1 cellular context compared by ENCODE assay signal in the genomic region with DNA sequence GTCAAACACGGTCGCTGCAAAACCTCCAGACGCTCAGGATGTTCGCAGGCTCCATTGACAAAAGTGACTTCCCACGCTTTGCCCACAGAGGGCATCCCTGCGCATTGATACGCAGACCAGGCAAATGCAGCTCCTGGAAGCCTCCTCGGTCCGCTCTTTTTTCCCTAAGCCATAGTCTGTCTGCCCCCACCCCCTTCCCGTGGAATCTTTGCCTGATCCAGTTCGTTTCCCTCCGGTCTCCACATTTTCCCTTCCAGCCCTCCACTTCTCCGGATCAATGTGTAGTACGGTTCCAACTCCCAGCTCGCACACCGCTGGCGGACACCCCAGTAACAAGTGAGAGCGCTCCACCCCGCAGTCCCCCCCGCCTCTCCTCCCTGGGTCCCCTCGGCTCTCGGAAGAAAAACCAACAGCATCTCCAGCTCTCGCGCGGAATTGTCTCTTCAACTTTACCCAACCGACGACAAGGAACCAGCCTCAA.
TF ChIP-seq lines count a peak whose summit lies in the region.

A gene with protein sequence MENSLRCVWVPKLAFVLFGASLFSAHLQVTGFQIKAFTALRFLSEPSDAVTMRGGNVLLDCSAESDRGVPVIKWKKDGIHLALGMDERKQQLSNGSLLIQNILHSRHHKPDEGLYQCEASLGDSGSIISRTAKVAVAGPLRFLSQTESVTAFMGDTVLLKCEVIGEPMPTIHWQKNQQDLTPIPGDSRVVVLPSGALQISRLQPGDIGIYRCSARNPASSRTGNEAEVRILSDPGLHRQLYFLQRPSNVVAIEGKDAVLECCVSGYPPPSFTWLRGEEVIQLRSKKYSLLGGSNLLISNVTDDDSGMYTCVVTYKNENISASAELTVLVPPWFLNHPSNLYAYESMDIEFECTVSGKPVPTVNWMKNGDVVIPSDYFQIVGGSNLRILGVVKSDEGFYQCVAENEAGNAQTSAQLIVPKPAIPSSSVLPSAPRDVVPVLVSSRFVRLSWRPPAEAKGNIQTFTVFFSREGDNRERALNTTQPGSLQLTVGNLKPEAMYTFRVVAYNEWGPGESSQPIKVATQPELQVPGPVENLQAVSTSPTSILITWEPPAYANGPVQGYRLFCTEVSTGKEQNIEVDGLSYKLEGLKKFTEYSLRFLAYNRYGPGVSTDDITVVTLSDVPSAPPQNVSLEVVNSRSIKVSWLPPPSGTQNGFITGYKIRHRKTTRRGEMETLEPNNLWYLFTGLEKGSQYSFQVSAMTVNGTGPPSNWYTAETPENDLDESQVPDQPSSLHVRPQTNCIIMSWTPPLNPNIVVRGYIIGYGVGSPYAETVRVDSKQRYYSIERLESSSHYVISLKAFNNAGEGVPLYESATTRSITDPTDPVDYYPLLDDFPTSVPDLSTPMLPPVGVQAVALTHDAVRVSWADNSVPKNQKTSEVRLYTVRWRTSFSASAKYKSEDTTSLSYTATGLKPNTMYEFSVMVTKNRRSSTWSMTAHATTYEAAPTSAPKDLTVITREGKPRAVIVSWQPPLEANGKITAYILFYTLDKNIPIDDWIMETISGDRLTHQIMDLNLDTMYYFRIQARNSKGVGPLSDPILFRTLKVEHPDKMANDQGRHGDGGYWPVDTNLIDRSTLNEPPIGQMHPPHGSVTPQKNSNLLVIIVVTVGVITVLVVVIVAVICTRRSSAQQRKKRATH (N-terminal part only) (plus strand): TSS at position 307 of the 481 bp plus-strand sequence. CDS start 591 bp downstream, outside the sequence.

TF ChIP-seq in WTC11, 78 proteins besides CTCF, POLR2A, EP300 and RAD21 (continued from another document):
- TF ChIP-seq, protein P1, sequence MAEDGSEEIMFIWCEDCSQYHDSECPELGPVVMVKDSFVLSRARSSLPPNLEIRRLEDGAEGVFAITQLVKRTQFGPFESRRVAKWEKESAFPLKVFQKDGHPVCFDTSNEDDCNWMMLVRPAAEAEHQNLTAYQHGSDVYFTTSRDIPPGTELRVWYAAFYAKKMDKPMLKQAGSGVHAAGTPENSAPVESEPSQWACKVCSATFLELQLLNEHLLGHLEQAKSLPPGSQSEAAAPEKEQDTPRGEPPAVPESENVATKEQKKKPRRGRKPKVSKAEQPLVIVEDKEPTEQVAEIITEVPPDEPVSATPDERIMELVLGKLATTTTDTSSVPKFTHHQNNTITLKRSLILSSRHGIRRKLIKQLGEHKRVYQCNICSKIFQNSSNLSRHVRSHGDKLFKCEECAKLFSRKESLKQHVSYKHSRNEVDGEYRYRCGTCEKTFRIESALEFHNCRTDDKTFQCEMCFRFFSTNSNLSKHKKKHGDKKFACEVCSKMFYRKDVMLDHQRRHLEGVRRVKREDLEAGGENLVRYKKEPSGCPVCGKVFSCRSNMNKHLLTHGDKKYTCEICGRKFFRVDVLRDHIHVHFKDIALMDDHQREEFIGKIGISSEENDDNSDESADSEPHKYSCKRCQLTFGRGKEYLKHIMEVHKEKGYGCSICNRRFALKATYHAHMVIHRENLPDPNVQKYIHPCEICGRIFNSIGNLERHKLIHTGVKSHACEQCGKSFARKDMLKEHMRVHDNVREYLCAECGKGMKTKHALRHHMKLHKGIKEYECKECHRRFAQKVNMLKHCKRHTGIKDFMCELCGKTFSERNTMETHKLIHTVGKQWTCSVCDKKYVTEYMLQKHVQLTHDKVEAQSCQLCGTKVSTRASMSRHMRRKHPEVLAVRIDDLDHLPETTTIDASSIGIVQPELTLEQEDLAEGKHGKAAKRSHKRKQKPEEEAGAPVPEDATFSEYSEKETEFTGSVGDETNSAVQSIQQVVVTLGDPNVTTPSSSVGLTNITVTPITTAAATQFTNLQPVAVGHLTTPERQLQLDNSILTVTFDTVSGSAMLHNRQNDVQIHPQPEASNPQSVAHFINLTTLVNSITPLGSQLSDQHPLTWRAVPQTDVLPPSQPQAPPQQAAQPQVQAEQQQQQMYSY (CRISPR knock-in tag; IDR thresholded peaks at IDR 0.05): peak; percentile 84
- TF ChIP-seq, protein P2, sequence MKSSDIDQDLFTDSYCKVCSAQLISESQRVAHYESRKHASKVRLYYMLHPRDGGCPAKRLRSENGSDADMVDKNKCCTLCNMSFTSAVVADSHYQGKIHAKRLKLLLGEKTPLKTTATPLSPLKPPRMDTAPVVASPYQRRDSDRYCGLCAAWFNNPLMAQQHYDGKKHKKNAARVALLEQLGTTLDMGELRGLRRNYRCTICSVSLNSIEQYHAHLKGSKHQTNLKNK (CRISPR knock-in tag; IDR thresholded peaks at IDR 0.05): no peak
- no peak for TF ChIP-seq SP1 (CRISPR knock-in tag; conservative IDR thresholded peaks at IDR 0.05)
